In genomic region chrX:13263560-13264251, GRCh38 we compare ENCODE assay signal across 1 cellular context.
TF ChIP-seq lines count a peak whose summit lies in the region.

No MANE protein-coding gene starts in this region.

TF ChIP-seq in WTC11, 78 proteins besides CTCF, POLR2A, EP300 and RAD21 (continued from another document):
- no peak for TF ChIP-seq PRDM15 (CRISPR knock-in tag; IDR thresholded peaks at IDR 0.05)
- TF ChIP-seq HMGXB4 (CRISPR knock-in tag; IDR thresholded peaks at IDR 0.05), result no peak
- no peak for TF ChIP-seq E2F1 (CRISPR knock-in tag; IDR thresholded peaks at IDR 0.05)
- TF ChIP-seq MLX (CRISPR knock-in tag; IDR thresholded peaks at IDR 0.05), result no peak
- no peak for TF ChIP-seq TP53 (CRISPR knock-in tag; IDR thresholded peaks at IDR 0.05)
- no peak for TF ChIP-seq ESRRA (CRISPR knock-in tag; IDR thresholded peaks at IDR 0.05; ENCODE audit: borderline replicate concordance)
